ENCODE assay signal across 1 cellular context in the genomic region with DNA sequence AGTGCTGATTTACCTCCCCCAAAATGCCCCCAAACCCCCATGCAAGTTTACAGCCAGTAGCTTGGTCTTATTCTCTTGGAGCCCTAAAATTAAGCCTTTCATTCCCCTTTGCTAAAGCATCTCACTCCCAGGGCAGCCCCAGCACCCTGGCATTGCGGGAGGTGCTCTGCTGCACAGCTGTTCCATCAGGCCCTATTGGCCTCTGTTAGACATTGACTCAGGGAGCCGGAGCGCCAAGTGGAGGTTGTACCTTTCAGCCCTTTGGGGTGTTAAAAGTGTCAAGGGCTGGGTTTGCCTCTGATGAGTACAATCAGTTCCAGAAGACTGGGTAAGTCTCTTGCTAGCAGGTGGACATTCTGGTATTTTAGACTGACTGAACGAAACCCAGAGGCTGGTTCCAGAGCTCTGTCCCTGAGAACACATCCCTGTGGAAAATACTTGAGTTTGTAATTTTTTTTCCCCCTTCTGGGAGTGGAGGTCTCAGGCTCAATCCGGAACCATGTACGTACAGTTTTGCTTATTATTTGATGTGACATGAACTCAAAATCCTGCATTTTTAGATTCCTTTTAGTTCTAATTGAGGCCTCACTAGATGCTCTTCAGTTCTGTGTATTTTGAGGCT.
TF ChIP-seq lines count a peak whose summit lies in the region.

No MANE protein-coding gene starts in this region.

TF ChIP-seq in GM23338, 12 proteins besides CTCF, POLR2A, EP300 and RAD21 (continued from another document):
- TF ChIP-seq, protein P1, sequence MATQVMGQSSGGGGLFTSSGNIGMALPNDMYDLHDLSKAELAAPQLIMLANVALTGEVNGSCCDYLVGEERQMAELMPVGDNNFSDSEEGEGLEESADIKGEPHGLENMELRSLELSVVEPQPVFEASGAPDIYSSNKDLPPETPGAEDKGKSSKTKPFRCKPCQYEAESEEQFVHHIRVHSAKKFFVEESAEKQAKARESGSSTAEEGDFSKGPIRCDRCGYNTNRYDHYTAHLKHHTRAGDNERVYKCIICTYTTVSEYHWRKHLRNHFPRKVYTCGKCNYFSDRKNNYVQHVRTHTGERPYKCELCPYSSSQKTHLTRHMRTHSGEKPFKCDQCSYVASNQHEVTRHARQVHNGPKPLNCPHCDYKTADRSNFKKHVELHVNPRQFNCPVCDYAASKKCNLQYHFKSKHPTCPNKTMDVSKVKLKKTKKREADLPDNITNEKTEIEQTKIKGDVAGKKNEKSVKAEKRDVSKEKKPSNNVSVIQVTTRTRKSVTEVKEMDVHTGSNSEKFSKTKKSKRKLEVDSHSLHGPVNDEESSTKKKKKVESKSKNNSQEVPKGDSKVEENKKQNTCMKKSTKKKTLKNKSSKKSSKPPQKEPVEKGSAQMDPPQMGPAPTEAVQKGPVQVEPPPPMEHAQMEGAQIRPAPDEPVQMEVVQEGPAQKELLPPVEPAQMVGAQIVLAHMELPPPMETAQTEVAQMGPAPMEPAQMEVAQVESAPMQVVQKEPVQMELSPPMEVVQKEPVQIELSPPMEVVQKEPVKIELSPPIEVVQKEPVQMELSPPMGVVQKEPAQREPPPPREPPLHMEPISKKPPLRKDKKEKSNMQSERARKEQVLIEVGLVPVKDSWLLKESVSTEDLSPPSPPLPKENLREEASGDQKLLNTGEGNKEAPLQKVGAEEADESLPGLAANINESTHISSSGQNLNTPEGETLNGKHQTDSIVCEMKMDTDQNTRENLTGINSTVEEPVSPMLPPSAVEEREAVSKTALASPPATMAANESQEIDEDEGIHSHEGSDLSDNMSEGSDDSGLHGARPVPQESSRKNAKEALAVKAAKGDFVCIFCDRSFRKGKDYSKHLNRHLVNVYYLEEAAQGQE (IDR thresholded peaks at IDR 0.05; ENCODE audit: unreplicated experiment): no peak
- TF ChIP-seq EZH2 (IDR thresholded peaks at IDR 0.05; ENCODE audit: low read depth, unreplicated experiment) (no peak), POLR2AphosphoS5 (IDR thresholded peaks at IDR 0.05; ENCODE audit: low read depth) (no peak)
